In genomic region chr2:27737676-27738348, GRCh38 we compare ENCODE assay signal across 1 cellular context.
TF ChIP-seq lines count a peak whose summit lies in the region.

No MANE protein-coding gene starts in this region.

TF ChIP-seq in HepG2, 621 proteins besides CTCF, POLR2A, EP300 and RAD21 (continued from another document and continues in another):
- TF ChIP-seq HINFP (CRISPR knock-in tag; IDR thresholded peaks at IDR 0.05; ENCODE audit: low read depth) (no peak), ZNF674 (CRISPR knock-in tag; IDR thresholded peaks at IDR 0.05; ENCODE audit: low read depth) (0 out of 2 replicates have a peak, but pooled peaks have one; percentile 65), CCAR2 (optimal IDR thresholded peaks at IDR 0.05; ENCODE audit: low read depth, low read length) (no peak), ZNF180 (CRISPR knock-in tag; IDR thresholded peaks at IDR 0.05; ENCODE audit: borderline replicate concordance, low read depth) (0 out of 2 replicates have a peak, but pooled peaks have one; percentile 61), ZNF382 (CRISPR knock-in tag; IDR thresholded peaks at IDR 0.05; ENCODE audit: borderline replicate concordance) (no peak), TSC22D2 (CRISPR knock-in tag; IDR thresholded peaks at IDR 0.05; ENCODE audit: borderline replicate concordance) (0 out of 2 replicates have a peak, but pooled peaks have one; percentile 22), NFAT5 (CRISPR knock-in tag; IDR thresholded peaks at IDR 0.05) (no peak), SNAPC2 (CRISPR knock-in tag; IDR thresholded peaks at IDR 0.05) (peak; percentile 47; the same call in 1 of the 2 replicates), ZMYM4 (CRISPR knock-in tag; IDR thresholded peaks at IDR 0.05) (no peak; the same call in none of the 2 replicates), MIER3 (CRISPR knock-in tag; IDR thresholded peaks at IDR 0.05; ENCODE audit: borderline replicate concordance) (0 out of 2 replicates have a peak, but pooled peaks have one; percentile 17), RAD51 (IDR thresholded peaks at IDR 0.05; ENCODE audit: borderline replicate concordance) (no peak), LCORL (IDR thresholded peaks at IDR 0.05) (no peak), LCORL (CRISPR knock-in tag; IDR thresholded peaks at IDR 0.05) (no peak), JARID2 (CRISPR knock-in tag; IDR thresholded peaks at IDR 0.05; ENCODE audit: insufficient replicate concordance) (no peak), WIZ (CRISPR knock-in tag; IDR thresholded peaks at IDR 0.05) (no peak; the same call in 1 of the 2 replicates), PAXIP1 (CRISPR knock-in tag; conservative IDR thresholded peaks at IDR 0.05) (no peak; the same call in 1 of the 2 replicates), BRD4 (CRISPR knock-in tag; IDR thresholded peaks at IDR 0.05) (peak; percentile 84), SALL1 (CRISPR knock-in tag; IDR thresholded peaks at IDR 0.05) (peak; percentile 86), ZNF775 (CRISPR knock-in tag; IDR thresholded peaks at IDR 0.05; ENCODE audit: borderline replicate concordance) (0 out of 2 replicates have a peak, but pooled peaks have one; percentile 5), ZNF432 (CRISPR knock-in tag; IDR thresholded peaks at IDR 0.05; ENCODE audit: borderline replicate concordance) (no peak), IKZF4 (CRISPR knock-in tag; IDR thresholded peaks at IDR 0.05; ENCODE audit: borderline replicate concordance, low read depth, not compliant biosample characterization) (no peak), REST (IDR thresholded peaks at IDR 0.05; ENCODE audit: borderline replicate concordance in 1 of 2, low read depth in 1 of 2, low read length in 2 of 2) (no peak; a peak in 1 of 4 replicates), ZKSCAN1 (IDR thresholded peaks at IDR 0.05; ENCODE audit: low read length) (no peak), HNRNPLL (IDR thresholded peaks at IDR 0.05; ENCODE audit: low read depth, low read length, poor library complexity, severe bottlenecking) (no peak), MLLT10 (CRISPR knock-in tag; IDR thresholded peaks at IDR 0.05) (no peak), ZNF441 (CRISPR knock-in tag; IDR thresholded peaks at IDR 0.05; ENCODE audit: borderline replicate concordance) (peak; percentile 22), ISL2 (CRISPR knock-in tag; IDR thresholded peaks at IDR 0.05) (peak; percentile 69; the same call in 1 of the 2 replicates), ELK4 (CRISPR knock-in tag; IDR thresholded peaks at IDR 0.05; ENCODE audit: borderline replicate concordance) (no peak), ZBTB20 (CRISPR knock-in tag; IDR thresholded peaks at IDR 0.05; ENCODE audit: borderline replicate concordance, low read depth) (no peak; the same call in 1 of the 2 replicates), SMC3 (IDR thresholded peaks at IDR 0.05; ENCODE audit: low read length) (no peak; the same call in 1 of the 2 replicates), RBM22 (optimal IDR thresholded peaks at IDR 0.05; ENCODE audit: low read length) (no peak), ZNF83 (CRISPR knock-in tag; IDR thresholded peaks at IDR 0.05; ENCODE audit: borderline replicate concordance) (no peak), MEF2D (CRISPR knock-in tag; IDR thresholded peaks at IDR 0.05) (no peak), MIXL1 (CRISPR knock-in tag; IDR thresholded peaks at IDR 0.05) (peak; percentile 74; the same call in 1 of the 2 replicates), ZNF275 (CRISPR knock-in tag; IDR thresholded peaks at IDR 0.05; ENCODE audit: borderline replicate concordance) (no peak), ZNF557 (CRISPR knock-in tag; IDR thresholded peaks at IDR 0.05) (peak; percentile 74), ZNF629 (CRISPR knock-in tag; conservative IDR thresholded peaks at IDR 0.05) (peak; percentile 85), MXI1 (IDR thresholded peaks at IDR 0.05; ENCODE audit: borderline replicate concordance, low read depth, low read length) (no peak), GABPB1 (CRISPR knock-in tag; IDR thresholded peaks at IDR 0.05) (peak; percentile 50), FOXC1 (CRISPR knock-in tag; IDR thresholded peaks at IDR 0.05; ENCODE audit: borderline replicate concordance) (no peak; the same call in 1 of the 2 replicates), ZBTB39 (CRISPR knock-in tag; IDR thresholded peaks at IDR 0.05) (no peak), GTF2F1 (IDR thresholded peaks at IDR 0.05; ENCODE audit: low read length) (no peak), GABPA (IDR thresholded peaks at IDR 0.05; ENCODE audit: low read depth, low read length) (no peak), GABPA (CRISPR knock-in tag; IDR thresholded peaks at IDR 0.05; ENCODE audit: low read depth) (peak; percentile 77), MAFG (CRISPR knock-in tag; IDR thresholded peaks at IDR 0.05) (no peak), CBX5 (CRISPR knock-in tag; IDR thresholded peaks at IDR 0.05; ENCODE audit: borderline replicate concordance) (peak; percentile 71; the same call in 1 of the 2 replicates), ZNF451 (CRISPR knock-in tag; IDR thresholded peaks at IDR 0.05) (no peak), ZNF350 (CRISPR knock-in tag; IDR thresholded peaks at IDR 0.05; ENCODE audit: borderline replicate concordance, low read depth) (no peak; the same call in 1 of the 2 replicates), IRF2 (CRISPR knock-in tag; IDR thresholded peaks at IDR 0.05) (peak; percentile 30; the same call in 1 of the 2 replicates)
